Comparison of ENCODE assay signal across 21 cellular contexts in genomic region chr2:228103379-228103778, GRCh38.
A peak's percentile ranks its signal among the peaks of the same experiment; 100 is the strongest.
DNase-seq lines count a peak whose midpoint lies in the region; ATAC-seq and TF ChIP-seq lines count a peak whose summit lies in the region.
"Had no signal": no experiment of that assay in that cellular context is flagged by ENCODE, and none has a peak within 500 bp of the region (broad histone marks: within the 10 kb centered on the region; RNA-seq: fewer than 3 reads in every experiment).

No MANE protein-coding gene starts in this region.

- peaks cover 20% of the 10 kb centered on the region for H3K9me3 Mint-ChIP-seq in WTC11

- no peaks in the 10 kb centered on the region for H3K79me2 ChIP-seq in hepatocyte

- H3K4me3 ChIP-seq in left ventricle myocardium inferior: no peak overlapping the region
- H3K4me3 ChIP-seq in hepatocyte: no peak overlapping the region
- H3K4me3 ChIP-seq: Peyer's patch had no signal

- H3K27ac ChIP-seq in left ventricle myocardium inferior (replicated peaks) (no peak overlapping the region), hepatocyte (no peak overlapping the region)
- H3K27ac ChIP-seq: Peyer's patch had no signal

- peak; percentile 18 for ATAC-seq in GM18868 (IDR thresholded peaks at IDR 0.05; ENCODE audit: unreplicated experiment)
- peak; percentile 25 for ATAC-seq in GM21717 (IDR thresholded peaks at IDR 0.05; ENCODE audit: unreplicated experiment)
- ATAC-seq in HG03432 (IDR thresholded peaks at IDR 0.05; ENCODE audit: unreplicated experiment): peak; percentile 26
- ATAC-seq in WTC11: peak; percentile 65
- ATAC-seq in HG02763 (IDR thresholded peaks at IDR 0.05; ENCODE audit: unreplicated experiment): no peak

- peaks cover 4% of the 10 kb centered on the region for H3K9me2 ChIP-seq in hepatocyte (replicated peaks; ENCODE audit: insufficient read depth)

- H2AFZ ChIP-seq in hepatocyte: no peak overlapping the region

- no peaks in the 10 kb centered on the region for H4K20me1 ChIP-seq in hepatocyte (ENCODE audit: insufficient read depth, poor library complexity, severe bottlenecking)

- H3K4me3 Mint-ChIP-seq in WTC11: no peak overlapping the region
- H3K4me3 Mint-ChIP-seq: T-helper 1 cell treated with Interleukin-12 subunit alpha and Interleukin-12 subunit beta and Interleukin-4 antibody, amounts not matched to agents 30 μg/mL and 1 μg/mL, for 36 hours had no signal

- DNase-seq in WTC11 (ENCODE audit: low spot score) (no peak), left ventricle myocardium inferior (no peak), hepatocyte (ENCODE audit: low spot score) (no peak)
- DNase-seq: DMS153, DND-41, Kasumi-1, MV-4-11, NCI-H1105, NCI-H1694, NCI-H2029 treated with DMSO at 0.1 percent for 48 hours, NCI-H446 treated with DMSO at 0.1 percent for 48 hours, NCI-H526, NCI-H82, Peyer's patch, SHP77 treated with DMSO at 0.1 percent for 48 hours, SW 1271 had no signal

- CTCF ChIA-PET in WTC11 (lab: Charles Lee): no interaction called here

- 79% methylated on average over 5 of the region's 5 CpGs for WGBS in hepatocyte (ENCODE audit: low lambda C conversion rate, missing lambda C conversion rate)

- H3K4me1 ChIP-seq in left ventricle myocardium inferior (no peaks in the 10 kb centered on the region), hepatocyte (ENCODE audit: insufficient read depth) (no peaks in the 10 kb centered on the region)
- H3K4me1 ChIP-seq: Peyer's patch had no signal

- no peak overlapping the region for H3K27ac Mint-ChIP-seq in WTC11
- H3K27ac Mint-ChIP-seq: T-helper 1 cell treated with Interleukin-12 subunit alpha and Interleukin-12 subunit beta and Interleukin-4 antibody, amounts not matched to agents 30 μg/mL and 1 μg/mL, for 36 hours had no signal

- H3K4me2 ChIP-seq in hepatocyte: no peak overlapping the region

- no peaks in the 10 kb centered on the region for H3K4me1 Mint-ChIP-seq in WTC11

- H3K27me3 Mint-ChIP-seq in WTC11 (ENCODE audit: low read depth): no peaks in the 10 kb centered on the region

- peaks cover 6% of the 10 kb centered on the region for H3K36me3 Mint-ChIP-seq in WTC11

- peaks cover 6% of the 10 kb centered on the region for H3K36me3 ChIP-seq in left ventricle myocardium inferior
- no peaks in the 10 kb centered on the region for H3K36me3 ChIP-seq in hepatocyte (replicated peaks; ENCODE audit: insufficient read depth, low read depth)
- H3K36me3 ChIP-seq: Peyer's patch had no signal

- intact Hi-C loops in left ventricle myocardium inferior (cut with micrococcal nuclease): no loop called here

- POLR2A ChIA-PET in WTC11 (lab: Charles Lee): no interaction called here

- H3K27me3 ChIP-seq in left ventricle myocardium inferior (ENCODE audit: low read depth) (no peaks in the 10 kb centered on the region), hepatocyte (no peaks in the 10 kb centered on the region)
- H3K27me3 ChIP-seq: Peyer's patch had no signal

- H3K9me3 ChIP-seq in left ventricle myocardium inferior (replicated peaks) (peaks cover 19% of the 10 kb centered on the region), hepatocyte (ENCODE audit: low read depth) (no peaks in the 10 kb centered on the region)
- H3K9me3 ChIP-seq: Peyer's patch had no signal

- TF ChIP-seq CTCF in WTC11 (IDR thresholded peaks at IDR 0.05) (no peak), left ventricle myocardium inferior (IDR thresholded peaks at IDR 0.05; ENCODE audit: borderline replicate concordance) (no peak), hepatocyte (IDR thresholded peaks at IDR 0.05; ENCODE audit: poor library complexity) (no peak)

TF ChIP-seq in WTC11, 78 proteins besides CTCF, POLR2A, EP300 and RAD21 (continues in another document):
- TF ChIP-seq NR2C2 (CRISPR knock-in tag; IDR thresholded peaks at IDR 0.05) (no peak), FOXP1 (CRISPR knock-in tag; IDR thresholded peaks at IDR 0.05; ENCODE audit: borderline replicate concordance) (no peak), AR (CRISPR knock-in tag; IDR thresholded peaks at IDR 0.05) (no peak), ZNF121 (CRISPR knock-in tag; IDR thresholded peaks at IDR 0.05) (no peak), ZNF423 (CRISPR knock-in tag; IDR thresholded peaks at IDR 0.05) (no peak), USF1 (CRISPR knock-in tag; IDR thresholded peaks at IDR 0.05) (no peak), E2F4 (CRISPR knock-in tag; IDR thresholded peaks at IDR 0.05; ENCODE audit: borderline replicate concordance, low read depth) (no peak), ZNF396 (CRISPR knock-in tag; IDR thresholded peaks at IDR 0.05; ENCODE audit: borderline replicate concordance) (no peak), TP53 (CRISPR knock-in tag; IDR thresholded peaks at IDR 0.05) (no peak), CDX4 (CRISPR knock-in tag; IDR thresholded peaks at IDR 0.05; ENCODE audit: borderline replicate concordance) (no peak), ZNF671 (CRISPR knock-in tag; IDR thresholded peaks at IDR 0.05) (no peak), ZNF416 (CRISPR knock-in tag; IDR thresholded peaks at IDR 0.05) (no peak), TEAD4 (CRISPR knock-in tag; IDR thresholded peaks at IDR 0.05) (no peak), PRRX2 (CRISPR knock-in tag; IDR thresholded peaks at IDR 0.05) (no peak), MXD4 (CRISPR knock-in tag; IDR thresholded peaks at IDR 0.05; ENCODE audit: borderline replicate concordance) (no peak), RELA (CRISPR knock-in tag; IDR thresholded peaks at IDR 0.05; ENCODE audit: borderline replicate concordance) (no peak), ZNF281 (CRISPR knock-in tag; IDR thresholded peaks at IDR 0.05) (no peak)
